Comparison of ENCODE assay signal across 1 cellular context in genomic region chr10:114284346-114285071, GRCh38.
TF ChIP-seq lines count a peak whose summit lies in the region.

No MANE protein-coding gene starts in this region.

TF ChIP-seq in H1, 55 proteins besides CTCF, POLR2A, EP300 and RAD21 (continued from another document):
- TF ChIP-seq CHD7 (IDR thresholded peaks at IDR 0.05; ENCODE audit: insufficient replicate concordance, low read length) (no peak), CHD2 (IDR thresholded peaks at IDR 0.05; ENCODE audit: low read length) (no peak), BRCA1 (IDR thresholded peaks at IDR 0.05; ENCODE audit: low read depth, low read length) (no peak), SUZ12 (IDR thresholded peaks at IDR 0.05; ENCODE audit: low read length) (no peak), TBP (IDR thresholded peaks at IDR 0.05; ENCODE audit: low read depth, low read length) (no peak), CBX8 (IDR thresholded peaks at IDR 0.05; ENCODE audit: borderline replicate concordance, low read depth, low read length) (no peak), BACH1 (IDR thresholded peaks at IDR 0.05; ENCODE audit: low read length) (no peak), MAFK (IDR thresholded peaks at IDR 0.05; ENCODE audit: low read depth, low read length) (no peak), KDM4A (IDR thresholded peaks at IDR 0.05; ENCODE audit: low read depth, low read length, severe bottlenecking) (no peak), TEAD4 (IDR thresholded peaks at IDR 0.05; ENCODE audit: low read depth, low read length) (no peak), SRF (IDR thresholded peaks at IDR 0.05; ENCODE audit: low read depth, low read length) (no peak)
